In the genomic region with DNA sequence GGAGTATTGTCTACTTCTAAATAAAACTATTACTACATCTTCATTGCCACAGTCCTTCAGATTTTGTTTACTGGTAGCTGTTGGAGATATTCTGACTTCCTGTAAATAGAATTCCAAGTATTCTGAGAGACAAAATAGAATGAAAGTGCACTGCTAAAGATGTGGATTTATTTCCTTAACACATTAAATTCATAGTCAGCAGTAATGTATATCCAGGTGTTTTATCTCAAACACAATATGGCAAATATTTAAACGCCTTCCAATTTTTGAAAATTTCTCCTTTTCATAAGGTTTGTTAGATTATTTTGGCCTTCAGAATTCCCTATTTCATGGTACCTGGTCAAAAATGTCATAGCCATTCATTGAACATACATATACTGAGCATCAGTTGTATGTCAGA, we compare ENCODE assay signal across 2 cellular contexts.
TF ChIP-seq lines count a peak whose summit lies in the region.

No MANE protein-coding gene starts in this region.

TF ChIP-seq in HepG2, 621 proteins besides CTCF, POLR2A, EP300 and RAD21:
- TF ChIP-seq MAFK (conservative IDR thresholded peaks at IDR 0.05 in 1 of 2, IDR thresholded peaks at IDR 0.05 in 1 of 2; ENCODE audit: low read length in 2 of 2), result peak; percentile 22 to 71; a peak in 3 of 4 replicates
- TF ChIP-seq MAFF (IDR thresholded peaks at IDR 0.05; ENCODE audit: low read depth, low read length), result peak; percentile 53; the same call in 1 of the 2 replicates
- TF ChIP-seq, protein P1, sequence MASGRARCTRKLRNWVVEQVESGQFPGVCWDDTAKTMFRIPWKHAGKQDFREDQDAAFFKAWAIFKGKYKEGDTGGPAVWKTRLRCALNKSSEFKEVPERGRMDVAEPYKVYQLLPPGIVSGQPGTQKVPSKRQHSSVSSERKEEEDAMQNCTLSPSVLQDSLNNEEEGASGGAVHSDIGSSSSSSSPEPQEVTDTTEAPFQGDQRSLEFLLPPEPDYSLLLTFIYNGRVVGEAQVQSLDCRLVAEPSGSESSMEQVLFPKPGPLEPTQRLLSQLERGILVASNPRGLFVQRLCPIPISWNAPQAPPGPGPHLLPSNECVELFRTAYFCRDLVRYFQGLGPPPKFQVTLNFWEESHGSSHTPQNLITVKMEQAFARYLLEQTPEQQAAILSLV (CRISPR knock-in tag; IDR thresholded peaks at IDR 0.05; ENCODE audit: borderline replicate concordance), result no peak
TF ChIP-seq in HepG2: peak in this region for 2.

TF ChIP-seq in WTC11, 78 proteins besides CTCF, POLR2A, EP300 and RAD21:
- no peak for TF ChIP-seq ZNF671 (CRISPR knock-in tag; IDR thresholded peaks at IDR 0.05)
- TF ChIP-seq ESRRA (CRISPR knock-in tag; IDR thresholded peaks at IDR 0.05; ENCODE audit: borderline replicate concordance), result no peak
- TF ChIP-seq NR2C2 (CRISPR knock-in tag; IDR thresholded peaks at IDR 0.05), result no peak
- TF ChIP-seq RORB (CRISPR knock-in tag; IDR thresholded peaks at IDR 0.05), result no peak
- TF ChIP-seq, protein P2, sequence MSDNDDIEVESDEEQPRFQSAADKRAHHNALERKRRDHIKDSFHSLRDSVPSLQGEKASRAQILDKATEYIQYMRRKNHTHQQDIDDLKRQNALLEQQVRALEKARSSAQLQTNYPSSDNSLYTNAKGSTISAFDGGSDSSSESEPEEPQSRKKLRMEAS (CRISPR knock-in tag; IDR thresholded peaks at IDR 0.05), result no peak
- TF ChIP-seq ZNF138 (CRISPR knock-in tag; conservative IDR thresholded peaks at IDR 0.05), result no peak
- TF ChIP-seq, protein P3, sequence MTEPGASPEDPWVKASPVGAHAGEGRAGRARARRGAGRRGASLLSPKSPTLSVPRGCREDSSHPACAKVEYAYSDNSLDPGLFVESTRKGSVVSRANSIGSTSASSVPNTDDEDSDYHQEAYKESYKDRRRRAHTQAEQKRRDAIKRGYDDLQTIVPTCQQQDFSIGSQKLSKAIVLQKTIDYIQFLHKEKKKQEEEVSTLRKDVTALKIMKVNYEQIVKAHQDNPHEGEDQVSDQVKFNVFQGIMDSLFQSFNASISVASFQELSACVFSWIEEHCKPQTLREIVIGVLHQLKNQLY (CRISPR knock-in tag; IDR thresholded peaks at IDR 0.05), result no peak
- TF ChIP-seq MYBL2 (CRISPR knock-in tag; IDR thresholded peaks at IDR 0.05), result no peak
- TF ChIP-seq, protein P4, sequence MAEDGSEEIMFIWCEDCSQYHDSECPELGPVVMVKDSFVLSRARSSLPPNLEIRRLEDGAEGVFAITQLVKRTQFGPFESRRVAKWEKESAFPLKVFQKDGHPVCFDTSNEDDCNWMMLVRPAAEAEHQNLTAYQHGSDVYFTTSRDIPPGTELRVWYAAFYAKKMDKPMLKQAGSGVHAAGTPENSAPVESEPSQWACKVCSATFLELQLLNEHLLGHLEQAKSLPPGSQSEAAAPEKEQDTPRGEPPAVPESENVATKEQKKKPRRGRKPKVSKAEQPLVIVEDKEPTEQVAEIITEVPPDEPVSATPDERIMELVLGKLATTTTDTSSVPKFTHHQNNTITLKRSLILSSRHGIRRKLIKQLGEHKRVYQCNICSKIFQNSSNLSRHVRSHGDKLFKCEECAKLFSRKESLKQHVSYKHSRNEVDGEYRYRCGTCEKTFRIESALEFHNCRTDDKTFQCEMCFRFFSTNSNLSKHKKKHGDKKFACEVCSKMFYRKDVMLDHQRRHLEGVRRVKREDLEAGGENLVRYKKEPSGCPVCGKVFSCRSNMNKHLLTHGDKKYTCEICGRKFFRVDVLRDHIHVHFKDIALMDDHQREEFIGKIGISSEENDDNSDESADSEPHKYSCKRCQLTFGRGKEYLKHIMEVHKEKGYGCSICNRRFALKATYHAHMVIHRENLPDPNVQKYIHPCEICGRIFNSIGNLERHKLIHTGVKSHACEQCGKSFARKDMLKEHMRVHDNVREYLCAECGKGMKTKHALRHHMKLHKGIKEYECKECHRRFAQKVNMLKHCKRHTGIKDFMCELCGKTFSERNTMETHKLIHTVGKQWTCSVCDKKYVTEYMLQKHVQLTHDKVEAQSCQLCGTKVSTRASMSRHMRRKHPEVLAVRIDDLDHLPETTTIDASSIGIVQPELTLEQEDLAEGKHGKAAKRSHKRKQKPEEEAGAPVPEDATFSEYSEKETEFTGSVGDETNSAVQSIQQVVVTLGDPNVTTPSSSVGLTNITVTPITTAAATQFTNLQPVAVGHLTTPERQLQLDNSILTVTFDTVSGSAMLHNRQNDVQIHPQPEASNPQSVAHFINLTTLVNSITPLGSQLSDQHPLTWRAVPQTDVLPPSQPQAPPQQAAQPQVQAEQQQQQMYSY (CRISPR knock-in tag; IDR thresholded peaks at IDR 0.05), result no peak
- TF ChIP-seq, protein P5, sequence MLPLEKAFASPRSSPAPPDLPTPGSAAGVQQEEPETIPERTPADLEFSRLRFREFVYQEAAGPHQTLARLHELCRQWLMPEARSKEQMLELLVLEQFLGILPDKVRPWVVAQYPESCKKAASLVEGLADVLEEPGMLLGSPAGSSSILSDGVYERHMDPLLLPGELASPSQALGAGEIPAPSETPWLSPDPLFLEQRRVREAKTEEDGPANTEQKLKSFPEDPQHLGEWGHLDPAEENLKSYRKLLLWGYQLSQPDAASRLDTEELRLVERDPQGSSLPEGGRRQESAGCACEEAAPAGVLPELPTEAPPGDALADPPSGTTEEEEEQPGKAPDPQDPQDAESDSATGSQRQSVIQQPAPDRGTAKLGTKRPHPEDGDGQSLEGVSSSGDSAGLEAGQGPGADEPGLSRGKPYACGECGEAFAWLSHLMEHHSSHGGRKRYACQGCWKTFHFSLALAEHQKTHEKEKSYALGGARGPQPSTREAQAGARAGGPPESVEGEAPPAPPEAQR (CRISPR knock-in tag; IDR thresholded peaks at IDR 0.05), result no peak
- TF ChIP-seq, protein P6, sequence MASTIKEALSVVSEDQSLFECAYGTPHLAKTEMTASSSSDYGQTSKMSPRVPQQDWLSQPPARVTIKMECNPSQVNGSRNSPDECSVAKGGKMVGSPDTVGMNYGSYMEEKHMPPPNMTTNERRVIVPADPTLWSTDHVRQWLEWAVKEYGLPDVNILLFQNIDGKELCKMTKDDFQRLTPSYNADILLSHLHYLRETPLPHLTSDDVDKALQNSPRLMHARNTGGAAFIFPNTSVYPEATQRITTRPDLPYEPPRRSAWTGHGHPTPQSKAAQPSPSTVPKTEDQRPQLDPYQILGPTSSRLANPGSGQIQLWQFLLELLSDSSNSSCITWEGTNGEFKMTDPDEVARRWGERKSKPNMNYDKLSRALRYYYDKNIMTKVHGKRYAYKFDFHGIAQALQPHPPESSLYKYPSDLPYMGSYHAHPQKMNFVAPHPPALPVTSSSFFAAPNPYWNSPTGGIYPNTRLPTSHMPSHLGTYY (CRISPR knock-in tag; IDR thresholded peaks at IDR 0.05), result no peak
- TF ChIP-seq, protein P7, sequence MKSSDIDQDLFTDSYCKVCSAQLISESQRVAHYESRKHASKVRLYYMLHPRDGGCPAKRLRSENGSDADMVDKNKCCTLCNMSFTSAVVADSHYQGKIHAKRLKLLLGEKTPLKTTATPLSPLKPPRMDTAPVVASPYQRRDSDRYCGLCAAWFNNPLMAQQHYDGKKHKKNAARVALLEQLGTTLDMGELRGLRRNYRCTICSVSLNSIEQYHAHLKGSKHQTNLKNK (CRISPR knock-in tag; IDR thresholded peaks at IDR 0.05), result no peak
